In the genomic region with DNA sequence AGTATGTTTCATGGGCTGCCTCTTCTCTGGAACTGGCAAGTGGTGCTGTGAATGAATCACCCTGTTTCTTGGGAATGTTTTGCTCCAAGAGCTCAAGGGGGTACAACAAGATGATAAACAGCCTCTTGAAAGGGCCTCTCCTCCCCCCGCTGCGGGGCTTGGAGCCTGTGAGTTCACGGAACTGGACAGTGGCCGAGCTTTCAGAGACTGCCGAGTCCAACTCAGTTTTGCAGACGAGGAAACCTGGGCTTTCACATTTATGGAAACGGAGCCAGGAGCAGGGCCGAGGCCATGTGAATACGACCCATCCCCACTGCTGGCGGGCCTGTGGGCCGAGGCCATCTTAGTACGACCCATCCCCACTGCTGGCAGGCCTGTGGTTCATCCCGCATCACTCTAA, we compare ENCODE assay signal across 10 cellular contexts. TPM values are rescaled to one million over a fixed set of nuclear protein-coding genes. Genes with fewer than 3 reads are reported as not detected.
DNase-seq lines count a peak whose midpoint lies in the region; ATAC-seq and TF ChIP-seq lines count a peak whose summit lies in the region.
"Had no signal": no experiment of that assay in that cellular context is flagged by ENCODE, and none has a peak within 500 bp of the region (broad histone marks: within the 10 kb centered on the region; RNA-seq: fewer than 3 reads in every experiment).

No MANE protein-coding gene starts in this region.

- intact Hi-C loops in adrenal gland (cut with DNase I) (no loop called here), left cardiac atrium (cut with DNase I) (no loop called here), prostate gland (cut with DNase I) (no loop called here)

- H3K27me3 ChIP-seq in AG04450 (ENCODE audit: control insufficient read depth, insufficient read depth, low read length) (no peaks in the 10 kb centered on the region), adrenal gland (no peaks in the 10 kb centered on the region), prostate gland (replicated peaks; ENCODE audit: insufficient read depth) (no peaks in the 10 kb centered on the region)

- H3K4me3 ChIP-seq in AG04450 (ENCODE audit: low read depth, low read length): no peak overlapping the region
- no peak overlapping the region for H3K4me3 ChIP-seq in adrenal gland
- H3K4me3 ChIP-seq in prostate gland: no peak overlapping the region

- peak; percentile 41 for DNase-seq in AG04450 (ENCODE audit: low read depth, low spot score)
- DNase-seq in adrenal gland: peak in 4 of 7 donors; percentile 67 to 85 (median 77)
- DNase-seq in left cardiac atrium: peak; percentile 79
- no peak for DNase-seq in prostate gland (ENCODE audit: low spot score)
- no peak for DNase-seq in SW 1271 (lab: John Stamatoyannopoulos, UW)
- DNase-seq in AML-193 (lab: John Stamatoyannopoulos, UW): no peak
- no peak for DNase-seq in NCI-H2227 treated with DMSO at 0.1 percent for 48 hours (lab: John Stamatoyannopoulos, UW)
- no peak for DNase-seq in G401 (ENCODE audit: low spot score)
- DNase-seq: activated CD4-positive, alpha-beta T cell treated with anti-CD3 and anti-CD28 coated beads for 48 hours; stimulated activated naive B cell treated with anti-CD40 and anti-IgM and Interleukin-4, amounts not matched to agents 10 μg/mL and 1 μg/mL and 100 μg/mL, for 72 hours had no signal

- TF ChIP-seq CTCF in AG04450 (IDR thresholded peaks at IDR 0.05; ENCODE audit: low read depth, low read length): no peak
- TF ChIP-seq CTCF in adrenal gland (IDR thresholded peaks at IDR 0.05): no peak
- TF ChIP-seq CTCF in prostate gland (IDR thresholded peaks at IDR 0.05): no peak

- WGBS in adrenal gland, 4 donors: 70 to 92% (median 77%) methylated on average over 7 to 13 of the region's 13 CpGs
- 72% methylated on average over 13 of the region's 13 CpGs for WGBS in prostate gland

- H3K4me1 ChIP-seq in adrenal gland (replicated peaks in 1 of 2) (no peaks in the 10 kb centered on the region), prostate gland (replicated peaks) (no peaks in the 10 kb centered on the region)

- POLR2A ChIA-PET in AG04450 (lab: Yijun Ruan, JAX): interaction anchor here (0.6 to 2.1 kb wide), 8 partner anchors 13 to 337 kb away, joined by 3 to 9 read pairs (median 6); a partner anchor contains a TSS

- ATAC-seq in left cardiac atrium: peak; percentile 70 to 73
- ATAC-seq: stimulated activated naive B cell treated with anti-CD40 and anti-IgM and Interleukin-4, amounts not matched to agents 10 μg/mL and 1 μg/mL and 100 μg/mL, for 72 hours had no signal

- TF ChIP-seq POLR2A in adrenal gland (IDR thresholded peaks at IDR 0.05) (no peak), prostate gland (IDR thresholded peaks at IDR 0.05) (no peak)

- H3K36me3 ChIP-seq in adrenal gland (replicated peaks in 1 of 2) (no peaks in the 10 kb centered on the region), prostate gland (no peaks in the 10 kb centered on the region)

- in situ Hi-C loops in G401 (cut with HindIII; ENCODE audit: low sequenced_read_pairs): no loop called here

- no peaks in the 10 kb centered on the region for H3K9me3 ChIP-seq in AG04450 (ENCODE audit: control insufficient read depth, insufficient read depth, low read length)
- H3K9me3 ChIP-seq in adrenal gland (replicated peaks in 1 of 3): no peaks in the 10 kb centered on the region
- H3K9me3 ChIP-seq in prostate gland: no peaks in the 10 kb centered on the region

- H3K27ac ChIP-seq in AG04450 (ENCODE audit: low read depth, low read length): peak overlapping the region; percentile 47
- peak overlapping the region in 1 of 5 donors; percentile 50 for H3K27ac ChIP-seq in adrenal gland
- H3K27ac ChIP-seq in prostate gland: peak overlapping the region; percentile 55 to 56

- CTCF ChIA-PET in AG04450 (lab: Charles Lee): interaction anchor here (0.8 kb wide), 1 partner anchor 13 kb away, joined by 3 read pairs; no protein-coding TSS in a partner anchor

RNA-seq across cellular contexts. Expression of a gene that starts 18.2 kb away (rescaled TPM):
- polyA plus RNA-seq in AG04450 (2011; rRNA removed): 13.9 and 19.1 TPM in 2 replicates
- polyA minus RNA-seq in AG04450 (2011; rRNA and poly(A)+ RNA removed): 21.9 and 28.6 TPM in 2 replicates
- total RNA-seq in adrenal gland: 10 to 100 TPM; 40.1 to 83.0 (median 58.5) TPM
- polyA plus RNA-seq in adrenal gland: 10 to 100 TPM; 45.6 to 68.6 (median 49.0) TPM
- 10 to 100 TPM in 1 of 2 donors, 1 to 10 TPM in 1; 9.2 to 10.2 TPM for total RNA-seq in left cardiac atrium
- 100 to 1,000 TPM in 1 of 2 donors, 10 to 100 TPM in 1; 61.2 to 149 TPM for total RNA-seq in prostate gland
- total RNA-seq in G401 (2014; rRNA removed; shearing (Covaris generic)): 15.9 and 16.8 TPM in 2 replicates

RNA-seq across cellular contexts. Expression of a gene that starts 38.3 kb away (rescaled TPM):
- polyA plus RNA-seq in AG04450 (2011; rRNA removed) (71.6 and 78.6 TPM in 2 replicates), adrenal gland (100 to 1,000 TPM in 1 of 3 donors, 10 to 100 TPM in 2; 53.7 to 101 (median 67.3) TPM)
- polyA minus RNA-seq in AG04450 (2011; rRNA and poly(A)+ RNA removed): 31.8 and 35.3 TPM in 2 replicates
- total RNA-seq in adrenal gland (100 to 1,000 TPM in 1 of 8 donors, 10 to 100 TPM in 7; 13.9 to 364 (median 54.8) TPM), left cardiac atrium (10 to 100 TPM; 24.0 TPM), prostate gland (10 to 100 TPM; 28.9 to 39.4 TPM)
- 70.1 and 73.5 TPM in 2 replicates for total RNA-seq in G401 (2014; rRNA removed; shearing (Covaris generic))

Comparison
In these comparisons a context has a peak if more than half of its experiments do, and no peak if none do; other contexts are left out.
1. DNase-seq: peak in AG04450 (single experiment), adrenal gland (4 of 7) and left cardiac atrium (single experiment); none in prostate gland (single experiment), SW 1271 (0 of 2), AML-193 (0 of 2), NCI-H2227 treated with DMSO at 0.1 percent for 48 hours (single experiment) and G401 (single experiment).